ENCODE assay signal across 1 cellular context in the genomic region with DNA sequence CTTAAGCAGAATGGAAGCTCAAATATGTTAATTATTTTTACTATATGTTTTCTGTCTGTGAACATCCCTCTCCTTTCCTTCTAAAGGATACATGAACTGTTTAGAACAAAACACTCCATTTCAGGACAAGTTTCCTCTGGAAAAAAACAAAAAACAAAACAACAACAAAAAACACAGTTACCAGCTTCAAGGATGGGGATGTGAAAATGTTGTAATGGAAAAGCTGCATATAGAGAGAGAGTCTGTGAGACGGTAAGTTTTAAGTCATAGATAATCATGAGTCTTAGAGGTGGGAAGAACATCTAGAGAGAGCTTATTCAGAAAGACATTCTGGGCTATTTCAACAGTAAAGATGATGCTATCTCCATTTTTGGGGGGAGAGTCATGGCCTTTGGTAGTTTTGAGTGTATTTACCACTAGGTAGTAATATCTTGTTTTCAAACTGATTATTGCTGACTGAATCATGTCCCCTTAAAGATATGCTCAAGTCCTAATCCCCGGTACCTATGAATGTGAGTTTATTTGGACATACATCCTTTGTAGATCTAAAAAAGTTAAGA.
TF ChIP-seq lines count a peak whose summit lies in the region.

No MANE protein-coding gene starts in this region.

TF ChIP-seq in GM12878, 131 proteins besides CTCF, POLR2A, EP300 and RAD21 (continued from another document):
- TF ChIP-seq KDM1A (IDR thresholded peaks at IDR 0.05; ENCODE audit: borderline replicate concordance) (no peak), ZSCAN29 (IDR thresholded peaks at IDR 0.05) (no peak), CREB1 (IDR thresholded peaks at IDR 0.05; ENCODE audit: low read depth) (no peak), SPI1 (IDR thresholded peaks at IDR 0.05; ENCODE audit: borderline replicate concordance, insufficient read depth, low read depth, low read length) (no peak), HDAC6 (IDR thresholded peaks at IDR 0.05; ENCODE audit: unreplicated experiment) (no peak), SUZ12 (IDR thresholded peaks at IDR 0.05; ENCODE audit: unreplicated experiment) (no peak), BHLHE40 (IDR thresholded peaks at IDR 0.05; ENCODE audit: borderline replicate concordance in 1 of 2, low read depth in 2 of 2, low read length in 1 of 2) (no peak), ZNF384 (IDR thresholded peaks at IDR 0.05; ENCODE audit: borderline replicate concordance, low read depth, low read length) (no peak), CHD1 (IDR thresholded peaks at IDR 0.05; ENCODE audit: low read depth, low read length) (no peak), SRF (IDR thresholded peaks at IDR 0.05; ENCODE audit: low read depth in 2 of 2, low read length in 2 of 2) (peak in 1 of 2 experiments; percentile 66; a peak in 1 of 4 replicates), FOXK2 (IDR thresholded peaks at IDR 0.05) (no peak), CBFB (IDR thresholded peaks at IDR 0.05; ENCODE audit: low read depth) (peak; percentile 41; the same call in 1 of the 2 replicates), CEBPB (IDR thresholded peaks at IDR 0.05; ENCODE audit: borderline replicate concordance in 1 of 2, low read depth in 2 of 2, low read length in 2 of 2) (peak in 1 of 2 experiments; percentile 73; a peak in 1 of 4 replicates), STAT1 (conservative IDR thresholded peaks at IDR 0.05) (no peak), TBL1XR1 (IDR thresholded peaks at IDR 0.05; ENCODE audit: low read depth, low read length) (no peak), SIX5 (IDR thresholded peaks at IDR 0.05; ENCODE audit: low read depth, low read length, severe bottlenecking) (no peak), NR2F1 (conservative IDR thresholded peaks at IDR 0.05) (no peak), IKZF1 (conservative IDR thresholded peaks at IDR 0.05) (no peak), MTA3 (IDR thresholded peaks at IDR 0.05; ENCODE audit: borderline replicate concordance, low read length) (no peak), ZBED1 (IDR thresholded peaks at IDR 0.05; ENCODE audit: borderline replicate concordance) (peak; percentile 87), NR2C2 (IDR thresholded peaks at IDR 0.05; ENCODE audit: borderline replicate concordance, control insufficient read depth, insufficient read length, low read depth) (no peak), ZNF207 (IDR thresholded peaks at IDR 0.05; ENCODE audit: borderline replicate concordance) (no peak), KAT2A (conservative IDR thresholded peaks at IDR 0.05; ENCODE audit: control insufficient read depth, low read depth, low read length) (no peak)
- TF ChIP-seq, protein P1, sequence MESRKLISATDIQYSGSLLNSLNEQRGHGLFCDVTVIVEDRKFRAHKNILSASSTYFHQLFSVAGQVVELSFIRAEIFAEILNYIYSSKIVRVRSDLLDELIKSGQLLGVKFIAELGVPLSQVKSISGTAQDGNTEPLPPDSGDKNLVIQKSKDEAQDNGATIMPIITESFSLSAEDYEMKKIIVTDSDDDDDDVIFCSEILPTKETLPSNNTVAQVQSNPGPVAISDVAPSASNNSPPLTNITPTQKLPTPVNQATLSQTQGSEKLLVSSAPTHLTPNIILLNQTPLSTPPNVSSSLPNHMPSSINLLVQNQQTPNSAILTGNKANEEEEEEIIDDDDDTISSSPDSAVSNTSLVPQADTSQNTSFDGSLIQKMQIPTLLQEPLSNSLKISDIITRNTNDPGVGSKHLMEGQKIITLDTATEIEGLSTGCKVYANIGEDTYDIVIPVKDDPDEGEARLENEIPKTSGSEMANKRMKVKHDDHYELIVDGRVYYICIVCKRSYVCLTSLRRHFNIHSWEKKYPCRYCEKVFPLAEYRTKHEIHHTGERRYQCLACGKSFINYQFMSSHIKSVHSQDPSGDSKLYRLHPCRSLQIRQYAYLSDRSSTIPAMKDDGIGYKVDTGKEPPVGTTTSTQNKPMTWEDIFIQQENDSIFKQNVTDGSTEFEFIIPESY (IDR thresholded peaks at IDR 0.05), result no peak
- TF ChIP-seq, protein P2, sequence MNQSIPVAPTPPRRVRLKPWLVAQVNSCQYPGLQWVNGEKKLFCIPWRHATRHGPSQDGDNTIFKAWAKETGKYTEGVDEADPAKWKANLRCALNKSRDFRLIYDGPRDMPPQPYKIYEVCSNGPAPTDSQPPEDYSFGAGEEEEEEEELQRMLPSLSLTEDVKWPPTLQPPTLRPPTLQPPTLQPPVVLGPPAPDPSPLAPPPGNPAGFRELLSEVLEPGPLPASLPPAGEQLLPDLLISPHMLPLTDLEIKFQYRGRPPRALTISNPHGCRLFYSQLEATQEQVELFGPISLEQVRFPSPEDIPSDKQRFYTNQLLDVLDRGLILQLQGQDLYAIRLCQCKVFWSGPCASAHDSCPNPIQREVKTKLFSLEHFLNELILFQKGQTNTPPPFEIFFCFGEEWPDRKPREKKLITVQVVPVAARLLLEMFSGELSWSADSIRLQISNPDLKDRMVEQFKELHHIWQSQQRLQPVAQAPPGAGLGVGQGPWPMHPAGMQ (IDR thresholded peaks at IDR 0.05; ENCODE audit: borderline replicate concordance), result no peak
- TF ChIP-seq, protein P3, sequence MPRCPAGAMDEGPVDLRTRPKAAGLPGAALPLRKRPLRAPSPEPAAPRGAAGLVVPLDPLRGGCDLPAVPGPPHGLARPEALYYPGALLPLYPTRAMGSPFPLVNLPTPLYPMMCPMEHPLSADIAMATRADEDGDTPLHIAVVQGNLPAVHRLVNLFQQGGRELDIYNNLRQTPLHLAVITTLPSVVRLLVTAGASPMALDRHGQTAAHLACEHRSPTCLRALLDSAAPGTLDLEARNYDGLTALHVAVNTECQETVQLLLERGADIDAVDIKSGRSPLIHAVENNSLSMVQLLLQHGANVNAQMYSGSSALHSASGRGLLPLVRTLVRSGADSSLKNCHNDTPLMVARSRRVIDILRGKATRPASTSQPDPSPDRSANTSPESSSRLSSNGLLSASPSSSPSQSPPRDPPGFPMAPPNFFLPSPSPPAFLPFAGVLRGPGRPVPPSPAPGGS (IDR thresholded peaks at IDR 0.05; ENCODE audit: borderline replicate concordance, insufficient read depth, low read depth, low read length, poor library complexity, severe bottlenecking), result peak; percentile 86
